ENCODE assay signal across 11 cellular contexts in the genomic region with DNA sequence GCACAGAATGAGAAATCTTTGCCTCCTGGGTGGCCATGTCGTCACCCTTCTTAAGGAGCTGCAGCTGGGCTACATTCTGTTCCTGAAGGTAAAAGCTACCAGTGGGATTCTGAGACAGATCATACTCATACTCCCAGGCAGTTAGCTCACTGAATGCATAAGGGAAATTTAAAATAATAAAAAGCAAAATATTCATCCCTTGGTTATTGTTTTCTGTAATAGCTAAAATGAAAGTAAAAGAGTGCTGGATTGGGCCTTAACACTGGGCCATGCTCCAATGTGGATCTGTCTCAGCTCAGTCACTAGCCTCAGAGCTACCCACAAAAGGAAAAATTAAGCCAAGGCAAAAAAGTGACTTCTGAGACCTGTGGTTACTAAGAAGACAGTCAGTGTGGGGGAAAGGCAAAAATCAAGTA. TPM values are rescaled to one million over a fixed set of nuclear protein-coding genes. Genes with fewer than 3 reads are reported as not detected.
DNase-seq lines count a peak whose midpoint lies in the region; ATAC-seq lines count a peak whose summit lies in the region.
"Had no signal": no experiment of that assay in that cellular context is flagged by ENCODE, and none has a peak within 500 bp of the region (broad histone marks: within the 10 kb centered on the region; RNA-seq: fewer than 3 reads in every experiment).

No MANE protein-coding gene starts in this region.

- peak overlapping the region; percentile 90 to 93 for H3K27ac Mint-ChIP-seq in activated naive CD4-positive, alpha-beta T cell treated with anti-CD3 and anti-CD28 coated beads, Interleukin-2, amount 50 U/mL, for 72 hours

- H3K36me3 ChIP-seq in stomach smooth muscle (ENCODE audit: control insufficient read depth in 2 of 2, insufficient read depth in 2 of 2, low read length in 2 of 2) = no peaks in the 10 kb centered on the region

- H3K27ac ChIP-seq in stomach smooth muscle (ENCODE audit: low read length) = no peak overlapping the region
- H3K27ac ChIP-seq: A549 had no signal

- H3K9me3 ChIP-seq in stomach smooth muscle (ENCODE audit: control insufficient read depth in 2 of 2, low read length in 2 of 2) = no peaks in the 10 kb centered on the region
- H3K9me3 ChIP-seq: A549 had no signal

- peaks cover 0 to 23% of the 10 kb centered on the region in 2 donors for H3K36me3 Mint-ChIP-seq in activated naive CD4-positive, alpha-beta T cell treated with anti-CD3 and anti-CD28 coated beads, Interleukin-2, amount 50 U/mL, for 72 hours

- peak; percentile 32 to 35 for DNase-seq in activated CD4-positive, alpha-beta T cell treated with anti-CD3 and anti-CD28 coated beads for 4 hours
- no peak for DNase-seq in activated CD4-positive, alpha-beta T cell treated with anti-CD3 and anti-CD28 coated beads, Interleukin-2, amount 50 U/mL, for 1 hour
- DNase-seq in activated naive CD4-positive, alpha-beta T cell treated with anti-CD3 and anti-CD28 coated beads, Interleukin-2, amount 50 U/mL, for 72 hours (ENCODE audit: low spot score in 2 of 2) = no peak
- DNase-seq in hepatic stellate cell (ENCODE audit: low spot score) (peak; percentile 41), 8988T (no peak), NCI-H524 (lab: John Stamatoyannopoulos, UW) (no peak)
- DNase-seq: NCI-H510A; stimulated activated CD4-positive, alpha-beta T cell treated with anti-CD3 and anti-CD28 coated beads, Interleukin-1b, Interleukin-23, amount 100 ng/mL, for 48 hours had no signal

- ATAC-seq in activated naive CD4-positive, alpha-beta T cell treated with anti-CD3 and anti-CD28 coated beads, Interleukin-2, amount 50 U/mL, for 72 hours = peak; percentile 84 to 97
- ATAC-seq in GM18861 (IDR thresholded peaks at IDR 0.05; ENCODE audit: unreplicated experiment) = no peak
- ATAC-seq: A549 had no signal

- no peaks in the 10 kb centered on the region for H3K27me3 ChIP-seq in stomach smooth muscle (ENCODE audit: control insufficient read depth in 1 of 2, insufficient read depth in 2 of 2, low read length in 2 of 2)

- peak overlapping the region in 1 of 2 donors; percentile 14 for H3K9ac ChIP-seq in stomach smooth muscle (ENCODE audit: low read length in 2 of 2)

- peaks cover 0 to 5% of the 10 kb centered on the region in 2 donors for H3K9me3 Mint-ChIP-seq in activated naive CD4-positive, alpha-beta T cell treated with anti-CD3 and anti-CD28 coated beads, Interleukin-2, amount 50 U/mL, for 72 hours

- H3K4me3 ChIP-seq in stomach smooth muscle (ENCODE audit: low read length in 2 of 2) = peak overlapping the region; percentile 53 to 63
- H3K4me3 ChIP-seq: A549 had no signal

- no peaks in the 10 kb centered on the region for H3K4me1 ChIP-seq in stomach smooth muscle (ENCODE audit: control insufficient read depth, insufficient read depth, low read length)
- H3K4me1 ChIP-seq: A549 had no signal

RNA-seq across cellular contexts. Expression of a gene that starts 8.9 kb away (rescaled TPM):
- total RNA-seq in activated naive CD4-positive, alpha-beta T cell treated with anti-CD3 and anti-CD28 coated beads, Interleukin-2, amount 50 U/mL, for 72 hours = 10 to 100 TPM; 12.0 to 16.9 TPM

RNA-seq across cellular contexts. Expression of a gene that starts 18.1 kb away (rescaled TPM):
- 10 to 100 TPM; 54.4 to 73.3 TPM for total RNA-seq in activated naive CD4-positive, alpha-beta T cell treated with anti-CD3 and anti-CD28 coated beads, Interleukin-2, amount 50 U/mL, for 72 hours

Comparison
In these comparisons a context has a peak if more than half of its experiments do, and no peak if none do; other contexts are left out.
1. DNase-seq: peak in activated CD4-positive, alpha-beta T cell treated with anti-CD3 and anti-CD28 coated beads for 4 hours (2 of 2) and hepatic stellate cell (single experiment); none in activated CD4-positive, alpha-beta T cell treated with anti-CD3 and anti-CD28 coated beads, Interleukin-2, amount 50 U/mL, for 1 hour (single experiment), activated naive CD4-positive, alpha-beta T cell treated with anti-CD3 and anti-CD28 coated beads, Interleukin-2, amount 50 U/mL, for 72 hours (0 of 2), 8988T (single experiment) and NCI-H524 (0 of 2).